8 cellular contexts compared by ENCODE assay signal in genomic region chr20:37810027-37810426, GRCh38.
"Had no signal": no experiment of that assay in that cellular context is flagged by ENCODE, and none has a peak within 500 bp of the region (broad histone marks: within the 10 kb centered on the region; RNA-seq: fewer than 3 reads in every experiment).

No MANE protein-coding gene starts in this region.

- H2AFZ ChIP-seq: GM23248 had no signal

- H3K9me3 Mint-ChIP-seq: HFFc6 had no signal

- H3K9ac ChIP-seq: GM23248 had no signal

- DNase-seq: GM23248, GOT3, H7, HFFc6, IMR-90 had no signal

- H3K4me3 ChIP-seq: GM23248, HAP-1 had no signal

- H3K9me3 ChIP-seq: HAP-1 had no signal

- H3K27ac Mint-ChIP-seq: HFFc6 had no signal

- H3K27ac ChIP-seq: GM23248, HL-60 had no signal

- H3K4me3 Mint-ChIP-seq: HFFc6 had no signal

- ATAC-seq: HCT116 had no signal
